In the genomic region with DNA sequence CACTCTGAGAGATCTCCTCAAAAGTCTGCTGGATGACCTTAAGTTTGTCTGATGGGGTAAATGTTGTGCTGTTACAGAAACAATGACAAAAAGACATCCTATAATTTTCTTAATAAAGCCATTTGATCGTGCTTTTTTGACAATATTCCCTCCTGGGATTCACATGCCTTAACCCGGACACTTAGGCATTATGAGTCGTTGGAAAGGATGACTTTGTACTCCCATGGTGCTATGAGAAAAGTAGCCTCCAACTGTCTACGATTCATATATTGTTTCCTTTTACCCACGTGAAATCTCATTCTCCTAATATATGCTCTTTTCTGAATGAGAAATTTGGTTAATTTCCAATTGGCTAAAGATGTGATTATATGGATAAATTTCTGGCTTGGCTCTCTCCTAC, we compare ENCODE assay signal across 26 cellular contexts. TPM values are rescaled to one million over a fixed set of nuclear protein-coding genes. Genes with fewer than 3 reads are reported as not detected.
"Had no signal": no experiment of that assay in that cellular context is flagged by ENCODE, and none has a peak within 500 bp of the region (broad histone marks: within the 10 kb centered on the region; RNA-seq: fewer than 3 reads in every experiment).

No MANE protein-coding gene starts in this region.

- H3K4me2 ChIP-seq: hepatocyte, neural progenitor cell had no signal

- H2AFZ ChIP-seq: hepatocyte, neural progenitor cell had no signal

- H3K4me3 ChIP-seq: hepatocyte, left ventricle myocardium inferior, lower lobe of right lung, neural progenitor cell, pancreas, suprapubic skin, thyroid gland, upper lobe of left lung, uterus had no signal

- H3K27ac ChIP-seq: hepatocyte, left ventricle myocardium inferior, lower lobe of right lung, neural progenitor cell, pancreas, suprapubic skin, thyroid gland, upper lobe of left lung, uterus had no signal

- H3K9me3 ChIP-seq: left ventricle myocardium inferior, lower lobe of right lung, pancreas, suprapubic skin, thyroid gland, upper lobe of left lung, uterus had no signal

- H3K4me1 Mint-ChIP-seq: memory B cell, natural killer cell, neural progenitor cell had no signal

- H3K36me3 ChIP-seq: neural progenitor cell, uterus had no signal

- H3K4me1 ChIP-seq: lower lobe of right lung, neural progenitor cell, pancreas, suprapubic skin, thyroid gland, upper lobe of left lung had no signal

- H3K9me3 Mint-ChIP-seq: memory B cell, mesothelial cell of epicardium, natural killer cell, neural progenitor cell had no signal

- H3K27me3 Mint-ChIP-seq: memory B cell, progenitor cell of endocrine pancreas had no signal

- H3K9ac ChIP-seq: neural progenitor cell had no signal

- H3K4me3 Mint-ChIP-seq: memory B cell, mesothelial cell of epicardium, natural killer cell, neural progenitor cell had no signal

- ATAC-seq: left cardiac atrium, lower lobe of right lung, natural killer cell, pancreas, right cardiac atrium had no signal

- H3K79me2 ChIP-seq: hepatocyte had no signal

- H3K27me3 ChIP-seq: hepatocyte, neural progenitor cell, pancreas, suprapubic skin, thyroid gland, upper lobe of left lung, uterus had no signal

- DNase-seq: cortex of kidney; erythroblast; foreskin melanocyte; head of caudate nucleus; kidney; left cardiac atrium; left ventricle myocardium inferior; lower lobe of right lung; natural killer cell; nucleus accumbens; pancreas; right cardiac atrium; small intestine; stimulated activated CD4-positive, alpha-beta T cell treated with anti-CD3 and anti-CD28 coated beads, Interleukin-12 subunit alpha, Interleukin-12 subunit beta, amount 100 ng/mL, for 4 hours; stimulated activated CD4-positive, alpha-beta T cell treated with anti-CD3 and anti-CD28 coated beads, Interleukin-2, amount 100 ng/mL, for 48 hours; stimulated activated naive CD4-positive, alpha-beta T cell treated with Interleukin-2 at 50 U/mL for 16 hours; thyroid gland; upper lobe of left lung; uterus had no signal

- H3K27ac Mint-ChIP-seq: memory B cell, mesothelial cell of epicardium, natural killer cell, neural progenitor cell, progenitor cell of endocrine pancreas had no signal

RNA-seq across cellular contexts. Expression of a gene that starts 6.1 kb away (rescaled TPM):
- total RNA-seq: left ventricle myocardium inferior, mucosa of gallbladder, progenitor cell of endocrine pancreas, suprapubic skin, thyroid gland had no signal
